ENCODE assay signal across 2 cellular contexts in the genomic region with DNA sequence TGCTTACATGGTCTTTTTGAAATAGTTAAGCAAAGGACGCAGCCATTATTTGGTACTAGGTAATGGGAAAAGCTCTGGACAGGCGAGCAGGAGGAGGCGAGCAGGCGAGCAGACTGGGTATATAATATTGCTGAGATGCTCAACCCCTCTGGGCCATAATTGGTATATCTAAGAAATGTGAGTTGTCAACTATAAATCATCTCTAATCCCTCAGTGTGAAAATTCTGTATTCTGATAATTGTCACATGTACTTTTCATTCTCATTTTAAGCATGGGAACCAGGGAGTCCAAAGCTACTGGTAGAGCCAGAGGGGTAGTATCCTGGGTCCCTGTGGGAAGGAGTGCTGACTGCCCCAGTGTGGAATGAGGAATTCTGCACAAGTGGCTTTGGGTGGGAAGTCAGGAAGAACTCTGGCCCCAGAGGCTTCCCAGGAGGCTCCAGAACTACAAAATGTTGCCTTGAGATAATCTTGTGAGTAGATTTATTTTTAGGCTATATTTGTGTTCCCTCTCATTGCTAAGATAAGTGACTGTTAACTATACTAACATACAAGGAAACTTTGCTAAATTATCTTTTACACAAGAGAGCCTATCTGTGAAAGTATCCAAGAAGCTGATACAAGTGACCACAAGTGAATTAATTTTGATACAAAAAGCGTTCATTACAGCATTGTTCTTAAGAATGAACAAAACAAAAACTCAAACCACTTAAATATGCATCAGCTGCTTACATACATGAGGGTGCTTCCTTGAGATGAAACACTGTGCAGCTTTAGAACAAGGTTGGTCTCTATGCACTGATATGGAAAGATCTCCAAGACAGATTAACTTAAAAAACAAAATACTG.
TF ChIP-seq lines count a peak whose summit lies in the region.

No MANE protein-coding gene starts in this region.

TF ChIP-seq in SK-N-SH, 30 proteins besides CTCF, POLR2A, EP300 and RAD21 (continued from another document):
- TF ChIP-seq REST (IDR thresholded peaks at IDR 0.05; ENCODE audit: low read depth, low read length) (no peak), SMC3 (IDR thresholded peaks at IDR 0.05; ENCODE audit: low read depth, low read length) (no peak), FOXJ3 (CRISPR knock-in tag; IDR thresholded peaks at IDR 0.05) (no peak)
- TF ChIP-seq, protein P1, sequence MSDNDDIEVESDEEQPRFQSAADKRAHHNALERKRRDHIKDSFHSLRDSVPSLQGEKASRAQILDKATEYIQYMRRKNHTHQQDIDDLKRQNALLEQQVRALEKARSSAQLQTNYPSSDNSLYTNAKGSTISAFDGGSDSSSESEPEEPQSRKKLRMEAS (IDR thresholded peaks at IDR 0.05; ENCODE audit: low read depth), result no peak

TF ChIP-seq in SK-N-SH treated with all-trans-retinoic acid at 6 μM for 48 hours, 23 proteins besides CTCF, POLR2A, EP300 and RAD21 (continued from another document):
- TF ChIP-seq PATZ1 (CRISPR knock-in tag; IDR thresholded peaks at IDR 0.05; ENCODE audit: borderline replicate concordance) (no peak), ZC3H10 (CRISPR knock-in tag; IDR thresholded peaks at IDR 0.05) (no peak), CSDC2 (CRISPR knock-in tag; IDR thresholded peaks at IDR 0.05) (no peak), TSHZ2 (CRISPR knock-in tag; IDR thresholded peaks at IDR 0.05) (no peak)
